8 cellular contexts compared by ENCODE assay signal in genomic region chr7:80018941-80019808, GRCh38.
A peak's percentile ranks its signal among the peaks of the same experiment; 100 is the strongest.
DNase-seq lines count a peak whose midpoint lies in the region; ATAC-seq and TF ChIP-seq lines count a peak whose summit lies in the region.

No MANE protein-coding gene starts in this region.

- H3K4me2 ChIP-seq in neural cell (ENCODE audit: low read length): no peak overlapping the region

- H3K4me3 ChIP-seq in BJ (ENCODE audit: low read depth, low read length) (no peak overlapping the region), esophagus squamous epithelium (no peak overlapping the region), neural cell (ENCODE audit: low read length) (no peak overlapping the region)

- CTCF ChIA-PET in BJ (lab: Yijun Ruan, JAX): interaction anchor here (0.6 to 2.1 kb wide), 9 partner anchors 8 to 721 kb away, joined by 3 to 15 read pairs (median 3); no protein-coding TSS in a partner anchor

- no peaks in the 10 kb centered on the region for H3K9me2 ChIP-seq in neural cell (ENCODE audit: insufficient read depth, low read length)

- no peak overlapping the region for H3K9ac ChIP-seq in neural cell (ENCODE audit: low read length)

- H3K36me3 ChIP-seq in BJ (ENCODE audit: control insufficient read depth, insufficient read depth, low read length): no peaks in the 10 kb centered on the region
- no peaks in the 10 kb centered on the region for H3K36me3 ChIP-seq in esophagus squamous epithelium
- no peaks in the 10 kb centered on the region for H3K36me3 ChIP-seq in neural cell (ENCODE audit: insufficient read depth, low read length)

- no peak overlapping the region for H2AFZ ChIP-seq in neural cell (ENCODE audit: low read depth, low read length)

- WGBS in esophagus squamous epithelium, 2 donors: 34 to 36% methylated on average over 9 of the region's 9 CpGs

- DNase-seq in BJ (ENCODE audit: low read depth) (no peak), NCI-H2081 treated with DMSO at 0.1 percent for 48 hours (lab: John Stamatoyannopoulos, UW) (peak; percentile 52), esophagus squamous epithelium (lab: John Stamatoyannopoulos, UW) (no peak)
- no peak for DNase-seq in central memory CD4-positive, alpha-beta T cell

- no peaks in the 10 kb centered on the region for H4K20me1 ChIP-seq in neural cell (ENCODE audit: insufficient read depth)

- intact Hi-C loops in esophagus squamous epithelium (cut with DNase I): no loop called here

- no peak overlapping the region for H3K27ac ChIP-seq in VCaP
- no peak overlapping the region for H3K27ac ChIP-seq in esophagus squamous epithelium
- no peak overlapping the region for H3K27ac ChIP-seq in neural cell (ENCODE audit: low read length)

- POLR2A ChIA-PET in BJ (lab: Charles Lee): no interaction called here

- no peak for TF ChIP-seq POLR2A in esophagus squamous epithelium (IDR thresholded peaks at IDR 0.05)

- no peaks in the 10 kb centered on the region for H3K79me2 ChIP-seq in neural cell (replicated peaks; ENCODE audit: insufficient read depth, low read length)

- TF ChIP-seq EP300 in neural cell (conservative IDR thresholded peaks at IDR 0.05; ENCODE audit: poor library complexity, severe bottlenecking): no peak

- TF ChIP-seq RAD21 in neural cell (conservative IDR thresholded peaks at IDR 0.05): peak; percentile 84

- ATAC-seq in GM18867 (IDR thresholded peaks at IDR 0.05; ENCODE audit: unreplicated experiment) (peak; percentile 97), HG03039 (IDR thresholded peaks at IDR 0.05; ENCODE audit: unreplicated experiment) (peak; percentile 83)

- TF ChIP-seq CTCF in BJ (IDR thresholded peaks at IDR 0.05; ENCODE audit: insufficient read depth, low read depth, low read length): peak; percentile 82
- TF ChIP-seq CTCF in VCaP (conservative IDR thresholded peaks at IDR 0.05): peak; percentile 96
- TF ChIP-seq CTCF in esophagus squamous epithelium (IDR thresholded peaks at IDR 0.05): peak; percentile 19 to 72 (median 58)
- TF ChIP-seq CTCF in neural cell (IDR thresholded peaks at IDR 0.05; ENCODE audit: poor library complexity, severe bottlenecking): peak; percentile 83

- H3K27me3 ChIP-seq in BJ (ENCODE audit: control insufficient read depth, insufficient read depth, low read length) (no peaks in the 10 kb centered on the region), esophagus squamous epithelium (no peaks in the 10 kb centered on the region), neural cell (ENCODE audit: insufficient read depth, low read depth, low read length) (no peaks in the 10 kb centered on the region)

- no peaks in the 10 kb centered on the region for H3K4me1 ChIP-seq in esophagus squamous epithelium

- no peaks in the 10 kb centered on the region for H3F3A ChIP-seq in neural cell (ENCODE audit: insufficient read depth, low read length, poor library complexity, severe bottlenecking)

- H3K9me3 ChIP-seq in esophagus squamous epithelium (no peaks in the 10 kb centered on the region), neural cell (ENCODE audit: low read length) (no peaks in the 10 kb centered on the region)

TF ChIP-seq in neural cell, 6 proteins besides CTCF, POLR2A, EP300 and RAD21:
- TF ChIP-seq SMC3 (conservative IDR thresholded peaks at IDR 0.05; ENCODE audit: poor library complexity): peak; percentile 91
- no peak for TF ChIP-seq EZH2 (IDR thresholded peaks at IDR 0.05; ENCODE audit: borderline replicate concordance, insufficient read depth, low read length, poor library complexity, severe bottlenecking)
- no peak for TF ChIP-seq TAF1 (IDR thresholded peaks at IDR 0.05; ENCODE audit: low read depth)
- no peak for TF ChIP-seq POLR2AphosphoS5 (IDR thresholded peaks at IDR 0.05)
